Comparison of ENCODE assay signal across 8 cellular contexts in genomic region chr4:139416073-139416673, GRCh38. TPM values are rescaled to one million over a fixed set of nuclear protein-coding genes. Genes with fewer than 3 reads are reported as not detected.
DNase-seq lines count a peak whose midpoint lies in the region; TF ChIP-seq lines count a peak whose summit lies in the region.

No MANE protein-coding gene starts in this region.

- no peak for TF ChIP-seq EP300 in SK-N-SH (IDR thresholded peaks at IDR 0.05; ENCODE audit: borderline replicate concordance in 1 of 2, low read depth in 1 of 2, low read length in 1 of 2)

- no peaks in the 10 kb centered on the region for H3F3A ChIP-seq in SK-N-SH (replicated peaks; ENCODE audit: insufficient read depth)

- H3K9ac ChIP-seq in SK-N-SH = no peak overlapping the region
- H3K9ac ChIP-seq in parathyroid adenoma = no peak overlapping the region

- H3K4me2 ChIP-seq in SK-N-SH (no peak overlapping the region), parathyroid adenoma (ENCODE audit: low read length) (no peak overlapping the region)

- DNase-seq in NCI-H1694 treated with DMSO at 0.1 percent for 48 hours (lab: John Stamatoyannopoulos, UW) = peak; percentile 33
- DNase-seq in NCI-H1694 (lab: John Stamatoyannopoulos, UW) = no peak
- DNase-seq in HFF-Myc (ENCODE audit: extremely low read depth, low read depth) = peak; percentile 24
- DNase-seq in SK-N-SH = peak; percentile 38
- peak; percentile 76 for DNase-seq in fibroblast of peridontal ligament (ENCODE audit: extremely low read depth)
- DNase-seq in amniotic stem cell (lab: John Stamatoyannopoulos, UW) = no peak
- no peak for DNase-seq in UCSD-AML1 (lab: John Stamatoyannopoulos, UW; ENCODE audit: unreplicated experiment)

- TF ChIP-seq CTCF in HFF-Myc (IDR thresholded peaks at IDR 0.05; ENCODE audit: low read depth, low read length, missing control alignments) = peak; percentile 44
- TF ChIP-seq CTCF in SK-N-SH (IDR thresholded peaks at IDR 0.05) = peak; percentile 77
- peak; percentile 57 for TF ChIP-seq CTCF in parathyroid adenoma (IDR thresholded peaks at IDR 0.05)

- H3K79me2 ChIP-seq in SK-N-SH (ENCODE audit: insufficient read depth) (no peaks in the 10 kb centered on the region), parathyroid adenoma (no peaks in the 10 kb centered on the region)

- POLR2A ChIA-PET in SK-N-SH (lab: Yijun Ruan, JAX) = no interaction called here

- no peak overlapping the region for H2AFZ ChIP-seq in SK-N-SH (ENCODE audit: low read depth)
- no peak overlapping the region for H2AFZ ChIP-seq in parathyroid adenoma

- H3K36me3 ChIP-seq in SK-N-SH (replicated peaks in 1 of 2; ENCODE audit: control insufficient read depth in 1 of 2, insufficient read depth in 2 of 2, low read length in 1 of 2) (peaks cover 0 to 5% of the 10 kb centered on the region in 2 experiments), parathyroid adenoma (ENCODE audit: control insufficient read depth, insufficient read depth, low read length) (no peaks in the 10 kb centered on the region)

- no peak overlapping the region for H3K4me3 ChIP-seq in HFF-Myc (replicated peaks; ENCODE audit: low read depth, low read length)
- no peak overlapping the region for H3K4me3 ChIP-seq in SK-N-SH (ENCODE audit: low read depth in 2 of 2, low read length in 1 of 2)
- H3K4me3 ChIP-seq in parathyroid adenoma (ENCODE audit: low read depth, low read length) = no peak overlapping the region

- no peaks in the 10 kb centered on the region for H3K27me3 ChIP-seq in SK-N-SH (ENCODE audit: insufficient read depth)
- H3K27me3 ChIP-seq in parathyroid adenoma (ENCODE audit: control insufficient read depth, insufficient read depth, low read length) = no peaks in the 10 kb centered on the region

- H3K27ac ChIP-seq in SK-N-SH (ENCODE audit: low read depth in 2 of 2, low read length in 1 of 2) = no peak overlapping the region
- no peak overlapping the region for H3K27ac ChIP-seq in parathyroid adenoma

- H3K9me2 ChIP-seq in SK-N-SH = no peaks in the 10 kb centered on the region

- CTCF ChIA-PET in SK-N-SH (lab: Yijun Ruan, JAX) = interaction anchor here (0.6 to 1.4 kb wide), 10 partner anchors 10 to 237 kb away, joined by 3 to 6 read pairs (median 4); no protein-coding TSS in a partner anchor

- TF ChIP-seq RAD21 in SK-N-SH (IDR thresholded peaks at IDR 0.05; ENCODE audit: low read length) = peak; percentile 59

- no peaks in the 10 kb centered on the region for H3K9me3 ChIP-seq in SK-N-SH
- no peaks in the 10 kb centered on the region for H3K9me3 ChIP-seq in parathyroid adenoma (ENCODE audit: control insufficient read depth, low read length)

- H3K4me1 ChIP-seq in SK-N-SH (ENCODE audit: control insufficient read depth in 1 of 2, insufficient read depth in 2 of 2, low read depth in 1 of 2, low read length in 1 of 2) = peaks cover 0 to 12% of the 10 kb centered on the region in 2 experiments; a peak in 1 of 4 replicates
- H3K4me1 ChIP-seq in parathyroid adenoma = no peaks in the 10 kb centered on the region

- no peaks in the 10 kb centered on the region for H4K20me1 ChIP-seq in SK-N-SH (ENCODE audit: insufficient read depth)

- 72% methylated on average over 2 of the region's 2 CpGs for WGBS in SK-N-SH (ENCODE audit: low lambda C conversion rate)

TF ChIP-seq in SK-N-SH, 30 proteins besides CTCF, POLR2A, EP300 and RAD21:
- TF ChIP-seq SMC3 (IDR thresholded peaks at IDR 0.05; ENCODE audit: low read depth, low read length) = peak; percentile 42; the same call in 1 of the 2 replicates
- TF ChIP-seq TCF12 (IDR thresholded peaks at IDR 0.05) = no peak

RNA-seq across cellular contexts. Expression of gene RAB33B, which starts 37.7 kb away (rescaled TPM):
- 2.3 and 2.6 TPM in 2 replicates for polyA plus RNA-seq in SK-N-SH (2012; rRNA removed)
- polyA plus RNA-seq in SK-N-SH (2012; cell fraction: cytosol; rRNA removed) = 3.2 and 3.4 TPM in 2 replicates
- 2.1 and 2.8 TPM in 2 replicates for polyA plus RNA-seq in SK-N-SH (2012; cell fraction: nucleus; rRNA removed)

Comparison
In these comparisons a context has a peak if more than half of its experiments do, and no peak if none do; other contexts are left out.
1. DNase-seq: peak in NCI-H1694 treated with DMSO at 0.1 percent for 48 hours (single experiment), HFF-Myc (single experiment), SK-N-SH (single experiment) and fibroblast of peridontal ligament (single experiment); none in NCI-H1694 (single experiment), amniotic stem cell (single experiment) and UCSD-AML1 (single experiment).
2. Peak in every context shown above with its lines, with median percentiles within 50 percentile points of each other: CTCF ChIP-seq.